In the genomic region with DNA sequence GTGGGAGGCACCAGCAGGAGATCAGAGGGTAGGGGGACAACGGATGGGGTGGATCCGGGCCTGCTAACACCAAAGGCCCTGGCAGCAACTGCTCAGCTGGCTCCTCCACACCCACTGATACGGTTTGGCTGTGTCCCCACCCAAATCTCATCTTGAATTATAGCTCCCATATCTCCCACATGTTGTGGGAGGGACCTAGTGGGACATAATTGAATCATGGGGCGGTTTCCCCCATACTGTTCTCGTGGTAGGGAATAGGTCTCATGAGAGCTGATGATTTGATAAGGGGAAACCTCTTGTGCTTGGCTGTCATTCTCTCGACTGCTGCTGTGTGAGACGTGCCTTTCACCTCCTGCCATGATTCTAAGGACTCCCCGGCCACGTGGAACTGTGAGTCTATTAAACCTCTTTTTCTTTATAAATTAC, we compare ENCODE assay signal across 23 cellular contexts. TPM values are rescaled to one million over a fixed set of nuclear protein-coding genes. Genes with fewer than 3 reads are reported as not detected.
"Had no signal": no experiment of that assay in that cellular context is flagged by ENCODE, and none has a peak within 500 bp of the region (broad histone marks: within the 10 kb centered on the region; RNA-seq: fewer than 3 reads in every experiment).

No MANE protein-coding gene starts in this region.

- H2AFZ ChIP-seq: hepatocyte had no signal

- H3K27ac ChIP-seq: adrenal gland, hepatocyte, suprapubic skin, tibial nerve had no signal

- H3K9me3 ChIP-seq: adrenal gland, suprapubic skin, tibial nerve had no signal

- DNase-seq: activated CD4-positive, alpha-beta T cell treated with anti-CD3 and anti-CD28 coated beads for 1 hour; activated CD4-positive, alpha-beta T cell treated with anti-CD3 and anti-CD28 coated beads, Interleukin-2, amount 50 U/mL, for 1 hour; activated CD8-positive, alpha-beta T cell treated with anti-CD3 and anti-CD28 coated beads, Interleukin-2, amount 10 ng/mL, durations not matched to agents 7 days and 5 days; adrenal gland; central memory CD4-positive, alpha-beta T cell; dermis blood vessel endothelial cell; effector CD8-positive, alpha-beta T cell; foreskin melanocyte; left ventricle myocardium superior; mammary epithelial cell; occipital lobe; small intestine; stimulated activated CD4-positive, alpha-beta T cell treated with anti-CD3 and anti-CD28 coated beads, Interleukin-2, amount 100 ng/mL, for 24 hours; stimulated activated naive CD8-positive, alpha-beta T cell treated with anti-CD3 and anti-CD28 coated beads, Interleukin-15, amount 100 ng/mL, for 72 hours; T-helper 9 cell had no signal

- ATAC-seq: activated CD8-positive, alpha-beta T cell treated with anti-CD3 and anti-CD28 coated beads, Interleukin-2, amount 10 ng/mL, durations not matched to agents 7 days and 5 days; left ventricle myocardium superior; natural killer cell treated with Interleukin-12 subunit alpha and Interleukin-12 subunit beta and Interleukin-15 and Interleukin-18, amount 100 ng/mL, for 72 hours; stimulated activated effector memory CD8-positive, alpha-beta T cell treated with anti-CD3 and anti-CD28 coated beads, Interleukin-12 subunit alpha, Interleukin-12 subunit beta, amount 100 ng/mL, for 72 hours; stimulated activated naive CD8-positive, alpha-beta T cell treated with anti-CD3 and anti-CD28 coated beads, Interleukin-15, amount 100 ng/mL, for 72 hours had no signal

- H3K4me3 ChIP-seq: adrenal gland, hepatocyte, suprapubic skin, tibial nerve had no signal

- H3K4me2 ChIP-seq: hepatocyte had no signal

- H3K79me2 ChIP-seq: hepatocyte had no signal

- FAIRE-seq: astrocyte, small intestine had no signal

- H3K27me3 ChIP-seq: adrenal gland, hepatocyte, suprapubic skin, tibial nerve had no signal

- H3K36me3 ChIP-seq: adrenal gland, suprapubic skin, tibial nerve had no signal

RNA-seq across cellular contexts. Expression of a gene that starts 39.9 kb away (rescaled TPM):
- total RNA-seq: activated CD8-positive, alpha-beta T cell treated with anti-CD3 and anti-CD28 coated beads, Interleukin-2, amount 10 ng/mL, durations not matched to agents 7 days and 5 days; adrenal gland; astrocyte; dermis blood vessel endothelial cell; left ventricle myocardium superior; mammary epithelial cell; natural killer cell treated with Interleukin-12 subunit alpha and Interleukin-12 subunit beta and Interleukin-15 and Interleukin-18, amount 100 ng/mL, for 72 hours; occipital lobe; suprapubic skin; tibial nerve; urinary bladder had no signal
- polyA plus RNA-seq: adrenal gland, esophagus, mammary epithelial cell, urinary bladder had no signal
